19 cellular contexts compared by ENCODE assay signal in the genomic region with DNA sequence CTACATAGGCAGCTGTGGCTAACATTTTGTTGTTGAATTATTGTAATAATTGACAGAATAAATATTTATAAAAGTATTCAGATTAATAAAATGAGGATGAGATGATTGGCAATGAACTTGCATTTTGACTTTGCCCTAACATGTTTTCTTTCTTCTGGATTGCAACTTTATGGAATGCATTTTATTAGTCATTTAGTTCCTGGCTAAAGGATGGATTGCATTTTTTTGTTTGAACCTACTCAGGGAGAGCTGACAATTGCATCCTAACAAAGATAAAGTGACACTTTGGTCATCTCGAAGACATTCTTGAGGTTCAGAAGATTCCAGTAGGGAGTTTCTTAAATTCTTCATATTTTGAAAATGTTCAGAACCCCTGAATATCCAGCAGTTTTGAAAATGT. TPM values are rescaled to one million over a fixed set of nuclear protein-coding genes. Genes with fewer than 3 reads are reported as not detected.
DNase-seq lines count a peak whose midpoint lies in the region; ATAC-seq, FAIRE-seq and TF ChIP-seq lines count a peak whose summit lies in the region.
"Had no signal": no experiment of that assay in that cellular context is flagged by ENCODE, and none has a peak within 500 bp of the region (broad histone marks: within the 10 kb centered on the region; RNA-seq: fewer than 3 reads in every experiment).

No MANE protein-coding gene starts in this region.

- H3K27me3 ChIP-seq in bronchial epithelial cell (ENCODE audit: control insufficient read depth, insufficient read depth, low read length) = no peaks in the 10 kb centered on the region
- H3K27me3 ChIP-seq: BLaER1 had no signal

- TF ChIP-seq CTCF in AG10803 (conservative IDR thresholded peaks at IDR 0.05; ENCODE audit: low read length) = no peak
- TF ChIP-seq CTCF in bronchial epithelial cell (IDR thresholded peaks at IDR 0.05; ENCODE audit: insufficient read depth, low read length, severe bottlenecking) = no peak
- TF ChIP-seq CTCF in fibroblast of the aortic adventitia (IDR thresholded peaks at IDR 0.05; ENCODE audit: insufficient read depth, low read length) = no peak

- no peak for FAIRE-seq in bronchial epithelial cell (lab: Jason Lieb, UNC)

- DNase-seq in AG10803 (ENCODE audit: low read depth) (peak; percentile 73), HPDE6-E6E7 (ENCODE audit: extremely low spot score) (peak; percentile 16), bronchial epithelial cell (ENCODE audit: low read depth) (peak; percentile 82), fibroblast of the aortic adventitia (ENCODE audit: low read depth) (peak; percentile 58), COLO829 (ENCODE audit: low spot score) (no peak)
- DNase-seq: Calu3; CD4-positive, alpha-beta memory T cell; MM.1S; NCI-H1092 treated with DMSO at 0.1 percent for 48 hours; NCI-H2081 treated with DMSO at 0.1 percent for 48 hours; NCI-H510A; NCI-H748 treated with DMSO at 0.1 percent for 48 hours; OCI-M1; SHP77 treated with DMSO at 0.1 percent for 48 hours; SK-N-SH had no signal

- peaks cover 7% of the 10 kb centered on the region for H3K36me3 ChIP-seq in bronchial epithelial cell (ENCODE audit: control insufficient read depth, insufficient read depth, low read length)

- ATAC-seq in GM19351 (IDR thresholded peaks at IDR 0.05; ENCODE audit: unreplicated experiment) = no peak
- no peak for ATAC-seq in HG03196 (IDR thresholded peaks at IDR 0.05; ENCODE audit: unreplicated experiment)

- no peak overlapping the region for H3K4me3 ChIP-seq in AG10803 (ENCODE audit: low read length)
- H3K4me3 ChIP-seq in bronchial epithelial cell (ENCODE audit: low read depth, low read length) = no peak overlapping the region
- H3K4me3 ChIP-seq in fibroblast of the aortic adventitia (ENCODE audit: low read depth, low read length) = no peak overlapping the region
- H3K4me3 ChIP-seq: BLaER1, HAP-1 had no signal

RNA-seq across cellular contexts. Expression of gene PGM1, which starts 37.5 kb away (rescaled TPM):
- total RNA-seq in bronchial epithelial cell = 42.4 and 69.2 TPM in 2 replicates
- 52.4 and 83.5 TPM in 2 replicates for total RNA-seq in fibroblast of the aortic adventitia (ENCODE audit: low replicate concordance)
